1 cellular context compared by ENCODE assay signal in the genomic region with DNA sequence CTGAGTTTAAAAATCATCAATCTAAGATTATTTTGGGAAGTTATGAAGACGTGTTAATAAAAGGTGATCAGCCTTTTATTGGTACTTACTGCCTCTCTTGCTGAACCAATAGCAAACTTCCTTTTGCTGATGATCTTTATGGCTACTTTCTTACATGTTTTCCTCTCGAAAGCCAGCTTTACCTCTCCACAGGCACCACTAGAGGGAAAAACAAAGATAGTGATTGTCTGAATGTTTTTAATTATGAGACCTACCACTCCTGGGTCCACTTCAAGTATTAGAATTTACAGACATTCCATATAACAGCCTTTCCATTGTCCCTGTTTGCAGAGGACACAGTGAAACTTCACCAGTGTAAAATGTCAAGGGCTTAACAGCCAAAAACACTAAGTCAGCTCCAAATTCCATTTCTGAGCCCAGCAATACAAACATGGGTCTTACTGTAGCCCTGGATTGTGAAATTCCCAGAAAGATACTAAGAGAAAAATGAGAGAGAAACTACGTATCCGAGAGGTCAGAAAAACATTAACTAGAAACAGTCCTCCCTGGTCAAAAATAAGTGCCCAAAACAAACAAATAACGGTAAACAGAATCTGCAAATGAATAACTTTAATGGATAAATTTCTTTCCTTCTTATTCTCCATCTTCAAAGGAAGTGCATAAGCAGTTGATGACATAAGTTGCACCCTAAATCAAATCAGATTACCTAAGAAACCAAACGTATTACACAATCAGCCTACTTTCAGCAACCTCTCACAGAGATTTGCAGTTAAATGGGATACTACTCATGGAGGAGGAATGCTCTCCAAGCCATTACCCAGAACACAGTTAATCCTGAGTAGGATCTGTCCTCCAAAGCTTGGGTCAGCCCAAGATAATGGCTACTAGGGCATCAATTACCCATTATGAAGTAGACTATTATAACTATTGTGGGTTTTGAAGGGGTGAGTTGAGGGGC.
A peak's percentile ranks its signal among the peaks of the same experiment; 100 is the strongest.
TF ChIP-seq lines count a peak whose summit lies in the region.

No MANE protein-coding gene starts in this region.

TF ChIP-seq in HEK293, 187 proteins besides CTCF, POLR2A, EP300 and RAD21 (continued from another document):
- TF ChIP-seq ZNF24 (tag by site-specific recombination; IDR thresholded peaks at IDR 0.05) (0 out of 2 replicates have a peak, but pooled peaks have one; percentile 57), ZNF37A (tag by site-specific recombination; IDR thresholded peaks at IDR 0.05) (no peak), ZBTB1 (tag by site-specific recombination; IDR thresholded peaks at IDR 0.05) (no peak), ZNF138 (tag by site-specific recombination; IDR thresholded peaks at IDR 0.05; ENCODE audit: borderline replicate concordance) (no peak), WT1 (tag by site-specific recombination; IDR thresholded peaks at IDR 0.05) (no peak), BCL11B (tag by site-specific recombination; IDR thresholded peaks at IDR 0.05; ENCODE audit: low read depth) (no peak), ZNF341 (tag by site-specific recombination; IDR thresholded peaks at IDR 0.05; ENCODE audit: low read depth) (no peak), ZBTB17 (tag by site-specific recombination; IDR thresholded peaks at IDR 0.05) (peak; percentile 69), OVOL3 (tag by site-specific recombination; IDR thresholded peaks at IDR 0.05) (no peak), ZNF174 (tag by site-specific recombination; IDR thresholded peaks at IDR 0.05) (no peak), ZFHX2 (tag by site-specific recombination; conservative IDR thresholded peaks at IDR 0.05) (no peak), ZNF366 (tag by site-specific recombination; conservative IDR thresholded peaks at IDR 0.05) (peak; percentile 92), YY1 (tag by site-specific recombination; IDR thresholded peaks at IDR 0.05) (no peak), ZNF677 (tag by site-specific recombination; IDR thresholded peaks at IDR 0.05) (no peak), FEZF1 (tag by site-specific recombination; IDR thresholded peaks at IDR 0.05) (no peak), ZNF433 (tag by site-specific recombination; IDR thresholded peaks at IDR 0.05; ENCODE audit: low read depth) (no peak), ZNF248 (tag by site-specific recombination; IDR thresholded peaks at IDR 0.05) (no peak), HOXD13 (CRISPR knock-in tag; IDR thresholded peaks at IDR 0.05; ENCODE audit: borderline replicate concordance) (no peak), ZNF544 (tag by site-specific recombination; IDR thresholded peaks at IDR 0.05) (no peak)
- TF ChIP-seq, protein P1, sequence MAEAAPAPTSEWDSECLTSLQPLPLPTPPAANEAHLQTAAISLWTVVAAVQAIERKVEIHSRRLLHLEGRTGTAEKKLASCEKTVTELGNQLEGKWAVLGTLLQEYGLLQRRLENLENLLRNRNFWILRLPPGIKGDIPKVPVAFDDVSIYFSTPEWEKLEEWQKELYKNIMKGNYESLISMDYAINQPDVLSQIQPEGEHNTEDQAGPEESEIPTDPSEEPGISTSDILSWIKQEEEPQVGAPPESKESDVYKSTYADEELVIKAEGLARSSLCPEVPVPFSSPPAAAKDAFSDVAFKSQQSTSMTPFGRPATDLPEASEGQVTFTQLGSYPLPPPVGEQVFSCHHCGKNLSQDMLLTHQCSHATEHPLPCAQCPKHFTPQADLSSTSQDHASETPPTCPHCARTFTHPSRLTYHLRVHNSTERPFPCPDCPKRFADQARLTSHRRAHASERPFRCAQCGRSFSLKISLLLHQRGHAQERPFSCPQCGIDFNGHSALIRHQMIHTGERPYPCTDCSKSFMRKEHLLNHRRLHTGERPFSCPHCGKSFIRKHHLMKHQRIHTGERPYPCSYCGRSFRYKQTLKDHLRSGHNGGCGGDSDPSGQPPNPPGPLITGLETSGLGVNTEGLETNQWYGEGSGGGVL (tag by site-specific recombination; IDR thresholded peaks at IDR 0.05) = 0 out of 2 replicates have a peak, but pooled peaks have one; percentile 12
- TF ChIP-seq, protein P2, sequence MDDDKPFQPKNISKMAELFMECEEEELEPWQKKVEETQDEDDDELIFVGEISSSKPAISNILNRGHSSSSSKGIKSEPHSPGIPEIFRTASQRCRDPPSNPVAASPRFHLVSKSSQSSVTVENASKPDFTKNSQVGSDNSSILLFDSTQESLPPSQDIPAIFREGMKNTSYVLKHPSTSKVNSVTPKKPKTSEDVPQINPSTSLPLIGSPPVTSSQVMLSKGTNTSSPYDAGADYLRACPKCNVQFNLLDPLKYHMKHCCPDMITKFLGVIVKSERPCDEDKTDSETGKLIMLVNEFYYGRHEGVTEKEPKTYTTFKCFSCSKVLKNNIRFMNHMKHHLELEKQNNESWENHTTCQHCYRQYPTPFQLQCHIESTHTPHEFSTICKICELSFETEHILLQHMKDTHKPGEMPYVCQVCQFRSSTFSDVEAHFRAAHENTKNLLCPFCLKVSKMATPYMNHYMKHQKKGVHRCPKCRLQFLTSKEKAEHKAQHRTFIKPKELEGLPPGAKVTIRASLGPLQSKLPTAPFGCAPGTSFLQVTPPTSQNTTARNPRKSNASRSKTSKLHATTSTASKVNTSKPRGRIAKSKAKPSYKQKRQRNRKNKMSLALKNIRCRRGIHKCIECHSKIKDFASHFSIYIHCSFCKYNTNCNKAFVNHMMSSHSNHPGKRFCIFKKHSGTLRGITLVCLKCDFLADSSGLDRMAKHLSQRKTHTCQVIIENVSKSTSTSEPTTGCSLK (tag by site-specific recombination; IDR thresholded peaks at IDR 0.05) = no peak
